In genomic region chr12:54723653-54724256, GRCh38 we compare ENCODE assay signal across 8 cellular contexts.
DNase-seq lines count a peak whose midpoint lies in the region; ATAC-seq, FAIRE-seq and TF ChIP-seq lines count a peak whose summit lies in the region.

No MANE protein-coding gene starts in this region.

- no peak for TF ChIP-seq EP300 in gastroesophageal sphincter (IDR thresholded peaks at IDR 0.05)

- no peaks in the 10 kb centered on the region for H3K9me1 ChIP-seq in keratinocyte (ENCODE audit: control insufficient read depth, extremely low read depth, insufficient read depth, low read length)

- no peaks in the 10 kb centered on the region for H4K20me1 ChIP-seq in keratinocyte (ENCODE audit: control insufficient read depth, extremely low read depth, insufficient read depth, low read length)

- ATAC-seq in HG03378 (IDR thresholded peaks at IDR 0.05; ENCODE audit: unreplicated experiment) (peak; percentile 69), gastroesophageal sphincter (no peak)

- dilution Hi-C loops in keratinocyte (cut with MboI; ENCODE audit: extremely low pct_ligation_motif_present, low sequenced_read_pairs): no loop called here

- H3K4me1 ChIP-seq in keratinocyte (ENCODE audit: control insufficient read depth, extremely low read depth, insufficient read depth, low read length): no peaks in the 10 kb centered on the region
- H3K4me1 ChIP-seq in gastroesophageal sphincter: no peaks in the 10 kb centered on the region
- no peaks in the 10 kb centered on the region for H3K4me1 ChIP-seq in vagina

- H2AFZ ChIP-seq in keratinocyte (ENCODE audit: control insufficient read depth, low read length): no peak overlapping the region

- no peak overlapping the region for H3K4me3 ChIP-seq in WI38 (ENCODE audit: low read depth, low read length)
- H3K4me3 ChIP-seq in keratinocyte (ENCODE audit: control insufficient read depth in 2 of 3, extremely low read depth in 1 of 3, insufficient read depth in 2 of 3, low read depth in 1 of 3, low read length in 3 of 3): no peak overlapping the region
- no peak overlapping the region for H3K4me3 ChIP-seq in gastroesophageal sphincter
- no peak overlapping the region for H3K4me3 ChIP-seq in vagina

- peak; percentile 11 for DNase-seq in A172 (ENCODE audit: low spot score)
- DNase-seq in G401 (ENCODE audit: low spot score): peak; percentile 9
- no peak for DNase-seq in keratinocyte (ENCODE audit: low read depth, low spot score)
- DNase-seq in GOT3 (lab: John Stamatoyannopoulos, UW): no peak
- DNase-seq in vagina (ENCODE audit: extremely low spot score in 2 of 2): no peak

- H3K27me3 ChIP-seq in keratinocyte (ENCODE audit: control insufficient read depth, extremely low read depth, insufficient read depth, low read length) (no peaks in the 10 kb centered on the region), gastroesophageal sphincter (peaks cover 14% of the 10 kb centered on the region), vagina (no peaks in the 10 kb centered on the region)

- H3K9me3 ChIP-seq in keratinocyte (ENCODE audit: control insufficient read depth, low read depth, low read length) (no peaks in the 10 kb centered on the region), gastroesophageal sphincter (no peaks in the 10 kb centered on the region), vagina (no peaks in the 10 kb centered on the region)

- H3K36me3 ChIP-seq in keratinocyte (ENCODE audit: control insufficient read depth in 2 of 2, extremely low read depth in 1 of 2, insufficient read depth in 2 of 2, low read length in 2 of 2) (no peaks in the 10 kb centered on the region), gastroesophageal sphincter (no peaks in the 10 kb centered on the region), vagina (no peaks in the 10 kb centered on the region)

- H3K27ac ChIP-seq in keratinocyte (ENCODE audit: control insufficient read depth, insufficient read depth, low read length) (no peak overlapping the region), gastroesophageal sphincter (no peak overlapping the region), vagina (no peak overlapping the region)

- H3K4me2 ChIP-seq in keratinocyte (ENCODE audit: control insufficient read depth, extremely low read depth, insufficient read depth, low read depth, low read length): no peak overlapping the region

- FAIRE-seq in keratinocyte (lab: Jason Lieb, UNC): peak; percentile 62

- H3K9ac ChIP-seq in keratinocyte (ENCODE audit: control insufficient read depth, extremely low read depth, insufficient read depth, low read length): no peak overlapping the region

- H3K79me2 ChIP-seq in keratinocyte (ENCODE audit: control insufficient read depth, insufficient read depth, low read length): no peaks in the 10 kb centered on the region

- in situ Hi-C loops in G401 (cut with HindIII; ENCODE audit: low sequenced_read_pairs): no loop called here

- intact Hi-C loops in vagina (cut with DNase I): no loop called here

- WGBS in gastroesophageal sphincter (ENCODE audit: low coverage in 1 of 2), 2 donors: 29 to 66% methylated on average over 1 to 2 of the region's 2 CpGs

- TF ChIP-seq CTCF in WI38 (IDR thresholded peaks at IDR 0.05; ENCODE audit: low read depth, low read length): peak; percentile 46
- TF ChIP-seq CTCF in keratinocyte (optimal IDR thresholded peaks at IDR 0.05 in 1 of 3, IDR thresholded peaks at IDR 0.05 in 1 of 3, conservative IDR thresholded peaks at IDR 0.05 in 1 of 3; ENCODE audit: extremely low read depth in 1 of 3, insufficient read depth in 2 of 3, low read length in 3 of 3): peak; percentile 50 to 60 (median 60)
- TF ChIP-seq CTCF in gastroesophageal sphincter (IDR thresholded peaks at IDR 0.05): no peak
- peak in 1 of 3 experiments; percentile 13 for TF ChIP-seq CTCF in vagina (IDR thresholded peaks at IDR 0.05)

- no peak for TF ChIP-seq POLR2A in gastroesophageal sphincter (IDR thresholded peaks at IDR 0.05)
- no peak for TF ChIP-seq POLR2A in vagina (IDR thresholded peaks at IDR 0.05)

Comparison
In these comparisons a context has a peak if more than half of its experiments do, and no peak if none do; other contexts are left out.
1. DNase-seq: peak in A172 (single experiment) and G401 (single experiment); none in keratinocyte (single experiment), GOT3 (single experiment) and vagina (0 of 2).
2. CTCF ChIP-seq: peak in WI38 (single experiment) and keratinocyte (3 of 3); none in gastroesophageal sphincter (0 of 4).